ENCODE assay signal across 12 cellular contexts in genomic region chr3:51953445-51953844, GRCh38. TPM values are rescaled to one million over a fixed set of nuclear protein-coding genes. Genes with fewer than 3 reads are reported as not detected.
DNase-seq lines count a peak whose midpoint lies in the region; ATAC-seq, FAIRE-seq and TF ChIP-seq lines count a peak whose summit lies in the region.
"Had no signal": no experiment of that assay in that cellular context is flagged by ENCODE, and none has a peak within 500 bp of the region (broad histone marks: within the 10 kb centered on the region; RNA-seq: fewer than 3 reads in every experiment).

No MANE protein-coding gene starts in this region.

- dilution Hi-C loops in keratinocyte (cut with MboI; ENCODE audit: extremely low pct_ligation_motif_present, low sequenced_read_pairs), result no loop called here

- DNase-seq in EL, result peak; percentile 82
- DNase-seq in NCI-H2029 treated with DMSO at 0.1 percent for 48 hours (lab: John Stamatoyannopoulos, UW), result peak; percentile 8
- peak; percentile 83 for DNase-seq in SKM-1 treated with dmso at 0.1 percent for 144 hours (lab: John Stamatoyannopoulos, UW; ENCODE audit: unreplicated experiment)
- DNase-seq in keratinocyte (ENCODE audit: low read depth, low spot score), result no peak
- no peak for DNase-seq in NCI-H1048 (lab: John Stamatoyannopoulos, UW)
- DNase-seq in activated naive CD4-positive, alpha-beta T cell treated with anti-CD3 and anti-CD28 coated beads, Interleukin-2, amount 50 U/mL, for 16 hours, result no peak
- no peak for DNase-seq in hippocampal formation (lab: John Stamatoyannopoulos, UW)
- DNase-seq: DND-41, NCI-H187 treated with DMSO at 0.1 percent for 48 hours, upper lobe of left lung had no signal

- H3K4me2 ChIP-seq in keratinocyte (ENCODE audit: control insufficient read depth, extremely low read depth, insufficient read depth, low read depth, low read length), result no peak overlapping the region

- TF ChIP-seq CTCF in keratinocyte (optimal IDR thresholded peaks at IDR 0.05 in 1 of 3, IDR thresholded peaks at IDR 0.05 in 1 of 3, conservative IDR thresholded peaks at IDR 0.05 in 1 of 3; ENCODE audit: extremely low read depth in 1 of 3, insufficient read depth in 2 of 3, low read length in 3 of 3), result no peak

- H3K9ac ChIP-seq in keratinocyte (ENCODE audit: control insufficient read depth, extremely low read depth, insufficient read depth, low read length), result no peak overlapping the region

- peaks cover 0 to under 1% of the 10 kb centered on the region in 2 experiments for H3K36me3 ChIP-seq in keratinocyte (ENCODE audit: control insufficient read depth in 2 of 2, extremely low read depth in 1 of 2, insufficient read depth in 2 of 2, low read length in 2 of 2)

- no peaks in the 10 kb centered on the region for H3K9me3 ChIP-seq in keratinocyte (ENCODE audit: control insufficient read depth, low read depth, low read length)
- H3K9me3 ChIP-seq: upper lobe of left lung had no signal

- H3K4me1 ChIP-seq in keratinocyte (ENCODE audit: control insufficient read depth, extremely low read depth, insufficient read depth, low read length), result peaks cover 11% of the 10 kb centered on the region

- peaks cover 28% of the 10 kb centered on the region for H3K27me3 ChIP-seq in keratinocyte (ENCODE audit: control insufficient read depth, extremely low read depth, insufficient read depth, low read length)

- no peak overlapping the region for H3K4me3 ChIP-seq in keratinocyte (ENCODE audit: control insufficient read depth in 2 of 3, extremely low read depth in 1 of 3, insufficient read depth in 2 of 3, low read depth in 1 of 3, low read length in 3 of 3)
- H3K4me3 ChIP-seq: upper lobe of left lung had no signal

- H2AFZ ChIP-seq in keratinocyte (ENCODE audit: control insufficient read depth, low read length), result no peak overlapping the region

- no peak overlapping the region for H3K27ac ChIP-seq in keratinocyte (ENCODE audit: control insufficient read depth, insufficient read depth, low read length)
- H3K27ac ChIP-seq: epithelial cell of prostate, upper lobe of left lung had no signal

- peak; percentile 69 for FAIRE-seq in keratinocyte (lab: Jason Lieb, UNC)

- no peaks in the 10 kb centered on the region for H4K20me1 ChIP-seq in keratinocyte (ENCODE audit: control insufficient read depth, extremely low read depth, insufficient read depth, low read length)

- H3K9me1 ChIP-seq in keratinocyte (ENCODE audit: control insufficient read depth, extremely low read depth, insufficient read depth, low read length), result no peaks in the 10 kb centered on the region

- no peaks in the 10 kb centered on the region for H3K79me2 ChIP-seq in keratinocyte (ENCODE audit: control insufficient read depth, insufficient read depth, low read length)

- no peak for ATAC-seq in HG02981 (IDR thresholded peaks at IDR 0.05; ENCODE audit: unreplicated experiment)

RNA-seq across cellular contexts. Expression of gene GPR62, which starts 1.7 kb away (rescaled TPM):
- polyA plus RNA-seq in keratinocyte, result not detected in 3 replicates
- polyA plus RNA-seq in keratinocyte (2011; ENCODE audit: low read depth), result not detected
- polyA plus RNA-seq in keratinocyte (2011; cell fraction: cytosol; rRNA removed), result not detected in 2 replicates
- polyA plus RNA-seq in keratinocyte (2011; cell fraction: nucleus; rRNA removed), result not detected in 2 replicates
- not detected in 2 replicates for polyA plus RNA-seq in keratinocyte (2012; ENCODE audit: low replicate concordance)
- not detected in 3 replicates for polyA minus RNA-seq in keratinocyte
- not detected for polyA minus RNA-seq in keratinocyte (2011; cell fraction: cytosol; rRNA and poly(A)+ RNA removed)
- not detected in 2 replicates for polyA minus RNA-seq in keratinocyte (2011; cell fraction: nucleus; rRNA and poly(A)+ RNA removed)

RNA-seq across cellular contexts. Expression of gene PARP3, which starts 11.3 kb away (rescaled TPM):
- 5.4 to 9.3 TPM (median 6.4 TPM) in 3 replicates for polyA plus RNA-seq in keratinocyte
- 8.7 TPM for polyA plus RNA-seq in keratinocyte (2011; ENCODE audit: low read depth)
- polyA plus RNA-seq in keratinocyte (2011; cell fraction: cytosol; rRNA removed), result 4.2 and 7.5 TPM in 2 replicates
- 20.0 and 26.4 TPM in 2 replicates for polyA plus RNA-seq in keratinocyte (2011; cell fraction: nucleus; rRNA removed)
- 4.7 and 7.1 TPM in 2 replicates for polyA plus RNA-seq in keratinocyte (2012; ENCODE audit: low replicate concordance)
- 4.7 to 5.9 TPM (median 5.3 TPM) in 3 replicates for polyA minus RNA-seq in keratinocyte
- 23.0 TPM for polyA minus RNA-seq in keratinocyte (2011; cell fraction: cytosol; rRNA and poly(A)+ RNA removed)
- polyA minus RNA-seq in keratinocyte (2011; cell fraction: nucleus; rRNA and poly(A)+ RNA removed), result 4.9 TPM in 2 replicates

RNA-seq across cellular contexts. Expression of gene RRP9, which starts 11.7 kb away (rescaled TPM):
- polyA plus RNA-seq in keratinocyte, result 21.8 to 34.5 TPM (median 23.8 TPM) in 3 replicates
- 4.8 TPM for polyA plus RNA-seq in keratinocyte (2011; ENCODE audit: low read depth)
- 16.2 and 26.1 TPM in 2 replicates for polyA plus RNA-seq in keratinocyte (2011; cell fraction: cytosol; rRNA removed)
- 29.1 and 32.2 TPM in 2 replicates for polyA plus RNA-seq in keratinocyte (2011; cell fraction: nucleus; rRNA removed)
- 23.8 and 37.5 TPM in 2 replicates for polyA plus RNA-seq in keratinocyte (2012; ENCODE audit: low replicate concordance)
- 19.5 to 38.0 TPM (median 28.8 TPM) in 3 replicates for polyA minus RNA-seq in keratinocyte
- polyA minus RNA-seq in keratinocyte (2011; cell fraction: cytosol; rRNA and poly(A)+ RNA removed), result 29.4 TPM
- 11.5 and 12.6 TPM in 2 replicates for polyA minus RNA-seq in keratinocyte (2011; cell fraction: nucleus; rRNA and poly(A)+ RNA removed)

RNA-seq across cellular contexts. Expression of gene PCBP4, which starts 13.8 kb away (rescaled TPM):
- 25.2 to 48.7 TPM (median 35.0 TPM) in 3 replicates for polyA plus RNA-seq in keratinocyte
- 12.1 TPM for polyA plus RNA-seq in keratinocyte (2011; ENCODE audit: low read depth)
- polyA plus RNA-seq in keratinocyte (2011; cell fraction: cytosol; rRNA removed), result 36.7 and 63.1 TPM in 2 replicates
- 46.9 and 68.3 TPM in 2 replicates for polyA plus RNA-seq in keratinocyte (2011; cell fraction: nucleus; rRNA removed)
- 28.2 and 37.6 TPM in 2 replicates for polyA plus RNA-seq in keratinocyte (2012; ENCODE audit: low replicate concordance)
- polyA minus RNA-seq in keratinocyte, result 30.8 to 67.1 TPM (median 45.1 TPM) in 3 replicates
- polyA minus RNA-seq in keratinocyte (2011; cell fraction: cytosol; rRNA and poly(A)+ RNA removed), result 59.7 TPM
- 13.2 and 15.2 TPM in 2 replicates for polyA minus RNA-seq in keratinocyte (2011; cell fraction: nucleus; rRNA and poly(A)+ RNA removed)

RNA-seq across cellular contexts. Expression of gene ABHD14B, which starts 20.4 kb away (rescaled TPM):
- polyA plus RNA-seq in keratinocyte, result 32.8 to 57.2 TPM (median 34.7 TPM) in 3 replicates
- 8.3 TPM for polyA plus RNA-seq in keratinocyte (2011; ENCODE audit: low read depth)
- 40.0 and 45.9 TPM in 2 replicates for polyA plus RNA-seq in keratinocyte (2011; cell fraction: cytosol; rRNA removed)
- 23.1 and 27.2 TPM in 2 replicates for polyA plus RNA-seq in keratinocyte (2011; cell fraction: nucleus; rRNA removed)
- 28.0 and 31.3 TPM in 2 replicates for polyA plus RNA-seq in keratinocyte (2012; ENCODE audit: low replicate concordance)
- polyA minus RNA-seq in keratinocyte, result 36.1 to 50.6 TPM (median 42.4 TPM) in 3 replicates
- polyA minus RNA-seq in keratinocyte (2011; cell fraction: cytosol; rRNA and poly(A)+ RNA removed), result 44.9 TPM
- 10.8 and 15.4 TPM in 2 replicates for polyA minus RNA-seq in keratinocyte (2011; cell fraction: nucleus; rRNA and poly(A)+ RNA removed)

Comparison
In these comparisons a context has a peak if more than half of its experiments do, and no peak if none do; other contexts are left out.
1. DNase-seq: peak in EL (single experiment), NCI-H2029 treated with DMSO at 0.1 percent for 48 hours (single experiment) and SKM-1 treated with dmso at 0.1 percent for 144 hours (single experiment); none in keratinocyte (single experiment), NCI-H1048 (single experiment), activated naive CD4-positive, alpha-beta T cell treated with anti-CD3 and anti-CD28 coated beads, Interleukin-2, amount 50 U/mL, for 16 hours (single experiment) and hippocampal formation (0 of 2).